In genomic region chr1:3652538-3653285, GRCh38 we compare ENCODE assay signal across 10 cellular contexts. TPM values are rescaled to one million over a fixed set of nuclear protein-coding genes. Genes with fewer than 3 reads are reported as not detected.
DNase-seq lines count a peak whose midpoint lies in the region; ATAC-seq and TF ChIP-seq lines count a peak whose summit lies in the region.
"Had no signal": no experiment of that assay in that cellular context is flagged by ENCODE, and none has a peak within 500 bp of the region (broad histone marks: within the 10 kb centered on the region; RNA-seq: fewer than 3 reads in every experiment).

No MANE protein-coding gene starts in this region.

- H3K27me3 ChIP-seq in HCT116 (ENCODE audit: insufficient read depth, low read length): no peaks in the 10 kb centered on the region

- RAD21 ChIA-PET in HCT116 (lab: Charles Lee; ENCODE audit: low non-redundant PET in 1 of 2, low total read pairs in 2 of 2, uncharacterized antibody in 2 of 2, unreplicated experiment in 2 of 2): no interaction called here

- peak overlapping the region; percentile 64 for H3K27ac ChIP-seq in HCT116 (ENCODE audit: low read depth, low read length)
- H3K27ac ChIP-seq: GM23248 had no signal

- no peaks in the 10 kb centered on the region for H4K20me1 ChIP-seq in HCT116 (ENCODE audit: insufficient read depth)

- H2AFZ ChIP-seq in HCT116 (ENCODE audit: low read depth, low read length, poor library complexity, severe bottlenecking): no peak overlapping the region
- H2AFZ ChIP-seq: GM23248 had no signal

- H3K4me3 Mint-ChIP-seq in activated T-helper 17 cell treated with anti-CD3 and anti-CD28 coated beads, Interleukin-2, amount 50 U/mL, for 72 hours: peak overlapping the region; percentile 37
- peak overlapping the region in 5 of 8 donors; percentile 24 to 57 (median 49) for H3K4me3 Mint-ChIP-seq in naive B cell

- H3K36me3 Mint-ChIP-seq in activated T-helper 17 cell treated with anti-CD3 and anti-CD28 coated beads, Interleukin-2, amount 50 U/mL, for 72 hours (ENCODE audit: low read depth): peaks cover 7% of the 10 kb centered on the region
- no peaks in the 10 kb centered on the region for H3K36me3 Mint-ChIP-seq in naive B cell

- H3K4me3 ChIP-seq in HCT116 (replicated peaks in 1 of 2; ENCODE audit: low read depth in 1 of 2, low read length in 2 of 2): peak overlapping the region; percentile 70 to 80
- H3K4me3 ChIP-seq: GM23248 had no signal

- POLR2A ChIA-PET in HCT116 (lab: Charles Lee): interaction anchor here (0.8 to 0.9 kb wide), 2 partner anchors 9 to 14 kb away, joined by 3 to 4 read pairs; no protein-coding TSS in a partner anchor

- CTCF ChIA-PET in HCT116 (lab: Charles Lee): interaction anchor here (1.3 to 1.4 kb wide), 2 partner anchors 34 to 123 kb away, joined by 3 to 5 read pairs; no protein-coding TSS in a partner anchor

- no peaks in the 10 kb centered on the region for H3K9me3 Mint-ChIP-seq in activated T-helper 17 cell treated with anti-CD3 and anti-CD28 coated beads, Interleukin-2, amount 50 U/mL, for 72 hours
- H3K9me3 Mint-ChIP-seq in naive B cell: peaks cover 0 to 2% (median 0%) of the 10 kb centered on the region in 7 donors

- H3K9ac ChIP-seq in HCT116 (ENCODE audit: low read length): peak overlapping the region; percentile 85
- H3K9ac ChIP-seq: GM23248 had no signal

- H3K79me2 ChIP-seq in HCT116 (ENCODE audit: insufficient read depth, low read length): peaks cover 66% of the 10 kb centered on the region

- ATAC-seq in HCT116 (peak; percentile 67), naive B cell (ENCODE audit: low read depth in 2 of 2) (no peak), GM21390 (IDR thresholded peaks at IDR 0.05; ENCODE audit: unreplicated experiment) (no peak)
- ATAC-seq in activated T-helper 17 cell treated with anti-CD3 and anti-CD28 coated beads, Interleukin-2, amount 50 U/mL, for 72 hours (replicated peaks): no peak

- peaks cover 18 to 29% of the 10 kb centered on the region in 2 experiments for H3K4me1 ChIP-seq in HCT116 (ENCODE audit: control insufficient read depth in 1 of 2, insufficient read depth in 2 of 2, low read length in 2 of 2)

- intact Hi-C loops in HCT116 (cut with micrococcal nuclease): no loop called here

- H3K27ac Mint-ChIP-seq in activated T-helper 17 cell treated with anti-CD3 and anti-CD28 coated beads, Interleukin-2, amount 50 U/mL, for 72 hours: no peak overlapping the region
- no peak overlapping the region for H3K27ac Mint-ChIP-seq in naive B cell

- TF ChIP-seq CTCF in HCT116 (IDR thresholded peaks at IDR 0.05 in 2 of 3, conservative IDR thresholded peaks at IDR 0.05 in 1 of 3; ENCODE audit: borderline replicate concordance in 1 of 3, insufficient read depth in 1 of 3, low read depth in 2 of 3, low read length in 2 of 3): no peak

- TF ChIP-seq POLR2A in HCT116 (IDR thresholded peaks at IDR 0.05; ENCODE audit: borderline replicate concordance, extremely low read depth, insufficient read depth, insufficient read length): no peak

- peaks cover 27% of the 10 kb centered on the region for H3K27me3 Mint-ChIP-seq in activated T-helper 17 cell treated with anti-CD3 and anti-CD28 coated beads, Interleukin-2, amount 50 U/mL, for 72 hours
- H3K27me3 Mint-ChIP-seq in naive B cell: peaks cover 46 to 57% (median 55%) of the 10 kb centered on the region in 3 donors

- BruUV-seq in HCT116 (replicated peaks; lab: Mats Ljungman, UMichigan): no TSS peak

- H3K9me2 ChIP-seq in HCT116 (ENCODE audit: insufficient read depth): no peaks in the 10 kb centered on the region

- peak overlapping the region; percentile 91 for H3K4me2 ChIP-seq in HCT116 (ENCODE audit: low read length)

- H3K9me3 ChIP-seq in HCT116 (ENCODE audit: control insufficient read depth in 1 of 2, insufficient read depth in 1 of 2, low read depth in 1 of 2, low read length in 2 of 2): no peaks in the 10 kb centered on the region

- no peak for TF ChIP-seq RAD21 in HCT116 (IDR thresholded peaks at IDR 0.05; ENCODE audit: low read depth)

- H3K36me3 ChIP-seq in HCT116 (ENCODE audit: control insufficient read depth in 1 of 2, insufficient read depth in 2 of 2, low read length in 2 of 2): peaks cover 0 to 4% of the 10 kb centered on the region in 2 experiments; a peak in 2 of 4 replicates

- H3K4me1 Mint-ChIP-seq in activated T-helper 17 cell treated with anti-CD3 and anti-CD28 coated beads, Interleukin-2, amount 50 U/mL, for 72 hours: peaks cover 7% of the 10 kb centered on the region
- peaks cover 8 to 30% (median 27%) of the 10 kb centered on the region in 3 donors for H3K4me1 Mint-ChIP-seq in naive B cell

- DNase-seq in DMS79 treated with DMSO at 0.1 percent for 48 hours (lab: John Stamatoyannopoulos, UW) (peak; percentile 44), HCT116 (ENCODE audit: low read depth, low spot score) (peak; percentile 18), naive B cell (no peak), kidney glomerular epithelial cell (lab: John Stamatoyannopoulos, UW) (no peak), AML-193 (lab: John Stamatoyannopoulos, UW) (no peak)
- DNase-seq in activated CD4-positive, alpha-beta T cell treated with anti-CD3 and anti-CD28 coated beads, Interleukin-2, amount 50 U/mL, for 4 hours: no peak
- DNase-seq: stimulated activated CD8-positive, alpha-beta memory T cell treated with anti-CD3 and anti-CD28 coated beads, Interleukin-4, amount 100 ng/mL, for 48 hours had no signal

TF ChIP-seq in HCT116, 20 proteins besides CTCF, POLR2A, EP300 and RAD21 (continues in another document):
- TF ChIP-seq YY1 (IDR thresholded peaks at IDR 0.05; ENCODE audit: extremely low read depth, insufficient replicate concordance, low read depth, low read length): no peak
- no peak for TF ChIP-seq ZNF274 (IDR thresholded peaks at IDR 0.05; ENCODE audit: low read depth, low read length)
- TF ChIP-seq TCF7L2 (IDR thresholded peaks at IDR 0.05; ENCODE audit: borderline replicate concordance, extremely low read depth, insufficient read depth, insufficient read length): no peak
- no peak for TF ChIP-seq REST (IDR thresholded peaks at IDR 0.05; ENCODE audit: low read depth)
- no peak for TF ChIP-seq CEBPB (IDR thresholded peaks at IDR 0.05; ENCODE audit: low read depth)
- TF ChIP-seq SRF (IDR thresholded peaks at IDR 0.05; ENCODE audit: low read depth): no peak
- no peak for TF ChIP-seq EZH2phosphoT487 (IDR thresholded peaks at IDR 0.05; ENCODE audit: borderline replicate concordance)
- peak; percentile 54 for TF ChIP-seq ZFX (IDR thresholded peaks at IDR 0.05)
- no peak for TF ChIP-seq SP1 (IDR thresholded peaks at IDR 0.05; ENCODE audit: low read depth)
- TF ChIP-seq SIN3A (IDR thresholded peaks at IDR 0.05; ENCODE audit: low read depth): peak; percentile 50; the same call in 1 of the 2 replicates
- no peak for TF ChIP-seq FOSL1 (IDR thresholded peaks at IDR 0.05; ENCODE audit: low read depth)
- no peak; the same call in 1 of the 2 replicates for TF ChIP-seq EGR1 (IDR thresholded peaks at IDR 0.05; ENCODE audit: low read depth)
- TF ChIP-seq EZH2 (IDR thresholded peaks at IDR 0.05): no peak
- TF ChIP-seq ELF1 (IDR thresholded peaks at IDR 0.05; ENCODE audit: borderline replicate concordance, low read depth): no peak
- TF ChIP-seq JUND (IDR thresholded peaks at IDR 0.05): no peak
- peak; percentile 35; the same call in 1 of the 2 replicates for TF ChIP-seq POLR2AphosphoS5 (IDR thresholded peaks at IDR 0.05; ENCODE audit: low read depth, low read length)

RNA-seq across cellular contexts. Expression of gene TP73, which starts 0.4 kb away (rescaled TPM):
- 19.2 TPM for total RNA-seq in HCT116 (2021; ENCODE audit: unreplicated experiment)
- polyA plus RNA-seq in HCT116 (2012): 9.9 and 10.1 TPM in 2 replicates
- 1 to 10 TPM in 1 of 2 donors, under 1 TPM in 1; 0.95 to 1.1 TPM for total RNA-seq in activated T-helper 17 cell treated with anti-CD3 and anti-CD28 coated beads, Interleukin-2, amount 50 U/mL, for 72 hours
- polyA plus RNA-seq in naive B cell (ENCODE audit: low read depth in 6 of 6): not detected
- total RNA-seq: GM23248 had no signal
- polyA plus RNA-seq: GM23248 had no signal

RNA-seq across cellular contexts. Expression of gene WRAP73, which starts 2.8 kb away (rescaled TPM):
- total RNA-seq in HCT116 (2021; ENCODE audit: unreplicated experiment): 51.4 TPM
- 43.0 and 45.5 TPM in 2 replicates for polyA plus RNA-seq in HCT116 (2012)
- 10 to 100 TPM; 14.4 to 27.7 TPM for total RNA-seq in activated T-helper 17 cell treated with anti-CD3 and anti-CD28 coated beads, Interleukin-2, amount 50 U/mL, for 72 hours
- polyA plus RNA-seq in naive B cell (ENCODE audit: low read depth in 6 of 6): 10 to 100 TPM; 23.4 to 58.3 (median 27.7) TPM

RNA-seq across cellular contexts. Expression of gene TPRG1L, which starts 27.9 kb away (rescaled TPM):
- total RNA-seq in HCT116 (2021; ENCODE audit: unreplicated experiment): 25.6 TPM
- 17.6 and 18.6 TPM in 2 replicates for polyA plus RNA-seq in HCT116 (2012)
- total RNA-seq in activated T-helper 17 cell treated with anti-CD3 and anti-CD28 coated beads, Interleukin-2, amount 50 U/mL, for 72 hours: 10 to 100 TPM in 1 of 2 donors, 1 to 10 TPM in 1; 8.9 to 10.4 TPM
- 10 to 100 TPM; 23.7 to 38.7 (median 35.7) TPM for polyA plus RNA-seq in naive B cell (ENCODE audit: low read depth in 6 of 6)

RNA-seq across cellular contexts. Expression of gene MEGF6, which starts 41.4 kb away (rescaled TPM):
- 47.6 TPM for total RNA-seq in HCT116 (2021; ENCODE audit: unreplicated experiment)
- 34.0 and 43.9 TPM in 2 replicates for polyA plus RNA-seq in HCT116 (2012)
- 1 to 10 TPM; 5.0 to 9.7 TPM for total RNA-seq in activated T-helper 17 cell treated with anti-CD3 and anti-CD28 coated beads, Interleukin-2, amount 50 U/mL, for 72 hours
- 1 to 10 TPM in 5 of 6 donors, not detected in 1; 3.1 to 8.8 (median 4.3) TPM for polyA plus RNA-seq in naive B cell (ENCODE audit: low read depth in 6 of 6)

Comparison
In these comparisons a context has a peak if more than half of its experiments do, and no peak if none do; other contexts are left out.
1. DNase-seq: peak in DMS79 treated with DMSO at 0.1 percent for 48 hours (single experiment) and HCT116 (single experiment); none in naive B cell (single experiment), kidney glomerular epithelial cell (single experiment), AML-193 (0 of 2) and activated CD4-positive, alpha-beta T cell treated with anti-CD3 and anti-CD28 coated beads, Interleukin-2, amount 50 U/mL, for 4 hours (0 of 2).